10 cellular contexts compared by ENCODE assay signal in genomic region chr1:201536542-201536941, GRCh38. TPM values are rescaled to one million over a fixed set of nuclear protein-coding genes. Genes with fewer than 3 reads are reported as not detected.
DNase-seq lines count a peak whose midpoint lies in the region; TF ChIP-seq lines count a peak whose summit lies in the region.
"Had no signal": no experiment of that assay in that cellular context is flagged by ENCODE, and none has a peak within 500 bp of the region (broad histone marks: within the 10 kb centered on the region; RNA-seq: fewer than 3 reads in every experiment).

No MANE protein-coding gene starts in this region.

- no peak for TF ChIP-seq EP300 in suprapubic skin (IDR thresholded peaks at IDR 0.05)

- H3K27me3 ChIP-seq in ascending aorta, result no peaks in the 10 kb centered on the region
- no peaks in the 10 kb centered on the region for H3K27me3 ChIP-seq in right atrium auricular region
- no peaks in the 10 kb centered on the region for H3K27me3 ChIP-seq in suprapubic skin
- no peaks in the 10 kb centered on the region for H3K27me3 ChIP-seq in WERI-Rb-1 (ENCODE audit: insufficient read depth, low read depth, severe bottlenecking)

- TF ChIP-seq CTCF in ascending aorta (IDR thresholded peaks at IDR 0.05) (no peak), right atrium auricular region (IDR thresholded peaks at IDR 0.05) (no peak), suprapubic skin (IDR thresholded peaks at IDR 0.05) (no peak), WERI-Rb-1 (IDR thresholded peaks at IDR 0.05; ENCODE audit: low read depth, low read length) (no peak)

- no peak for TF ChIP-seq POLR2A in suprapubic skin (IDR thresholded peaks at IDR 0.05)

- H3K9me3 ChIP-seq in ascending aorta (no peaks in the 10 kb centered on the region), right atrium auricular region (no peaks in the 10 kb centered on the region), suprapubic skin (no peaks in the 10 kb centered on the region), WERI-Rb-1 (ENCODE audit: severe bottlenecking) (no peaks in the 10 kb centered on the region)

- H3K27ac ChIP-seq in ascending aorta (peak overlapping the region; percentile 87 to 88), right atrium auricular region (peak overlapping the region; percentile 74 to 76), suprapubic skin (peak overlapping the region; percentile 63), WERI-Rb-1 (no peak overlapping the region)

- H3K36me3 ChIP-seq in ascending aorta, result no peaks in the 10 kb centered on the region
- no peaks in the 10 kb centered on the region for H3K36me3 ChIP-seq in right atrium auricular region
- no peaks in the 10 kb centered on the region for H3K36me3 ChIP-seq in suprapubic skin
- H3K36me3 ChIP-seq in WERI-Rb-1, result no peaks in the 10 kb centered on the region

- DNase-seq in HCEC 1CT, result peak; percentile 83
- peak in 1 of 2 donors; percentile 92 for DNase-seq in ascending aorta (ENCODE audit: low spot score in 2 of 2)
- DNase-seq in right atrium auricular region (ENCODE audit: low spot score), result peak; percentile 93
- peak in 1 of 2 donors; percentile 87 for DNase-seq in suprapubic skin (ENCODE audit: low spot score in 2 of 2)
- DNase-seq in WERI-Rb-1, result no peak
- DNase-seq in inferior parietal cortex (ENCODE audit: extremely low spot score), result no peak
- DNase-seq in activated T-cell treated with anti-CD3 and anti-CD28 coated beads, Interleukin-2, amount 50 U/mL, for 1 hour, result no peak
- DNase-seq in Kasumi-1 (lab: John Stamatoyannopoulos, UW), result no peak
- DNase-seq: activated CD4-positive, alpha-beta T cell treated with anti-CD3 and anti-CD28 coated beads for 48 hours; NCI-H526 treated with DMSO at 0.1 percent for 48 hours had no signal

- WGBS in suprapubic skin, result 59% methylated on average over 4 of the region's 4 CpGs

- intact Hi-C loops in ascending aorta (cut with DNase I), result loop anchor here (10.0 kb wide), 1 partner anchor 438 kb away; no protein-coding TSS in a partner anchor

- H3K4me1 ChIP-seq in ascending aorta, result peaks cover 31 to 67% of the 10 kb centered on the region in 2 donors
- H3K4me1 ChIP-seq in right atrium auricular region, result peaks cover 0 to 71% of the 10 kb centered on the region in 2 donors
- peaks cover 79% of the 10 kb centered on the region for H3K4me1 ChIP-seq in suprapubic skin

- peak overlapping the region in 1 of 2 donors; percentile 15 for H3K4me3 ChIP-seq in ascending aorta
- no peak overlapping the region for H3K4me3 ChIP-seq in right atrium auricular region
- H3K4me3 ChIP-seq in suprapubic skin, result no peak overlapping the region
- no peak overlapping the region for H3K4me3 ChIP-seq in WERI-Rb-1 (ENCODE audit: low read depth, low read length)

RNA-seq across cellular contexts. Expression of gene NAV1, which starts 2.4 kb away (rescaled TPM):
- total RNA-seq in ascending aorta (131 TPM), right atrium auricular region (10 to 100 TPM; 16.3 to 32.1 TPM), suprapubic skin (10 to 100 TPM; 17.4 to 36.9 (median 25.5) TPM)

RNA-seq across cellular contexts. Expression of gene CSRP1, which starts 29.6 kb away (rescaled TPM):
- total RNA-seq in ascending aorta (948 TPM), right atrium auricular region (100 to 1,000 TPM; 138 to 719 TPM), suprapubic skin (100 to 1,000 TPM; 379 to 436 (median 414) TPM)

Comparison
In these comparisons a context has a peak if more than half of its experiments do, and no peak if none do; other contexts are left out.
1. DNase-seq: peak in HCEC 1CT (single experiment) and right atrium auricular region (single experiment); none in WERI-Rb-1 (single experiment), inferior parietal cortex (single experiment), activated T-cell treated with anti-CD3 and anti-CD28 coated beads, Interleukin-2, amount 50 U/mL, for 1 hour (single experiment) and Kasumi-1 (0 of 2).